In the genomic region with DNA sequence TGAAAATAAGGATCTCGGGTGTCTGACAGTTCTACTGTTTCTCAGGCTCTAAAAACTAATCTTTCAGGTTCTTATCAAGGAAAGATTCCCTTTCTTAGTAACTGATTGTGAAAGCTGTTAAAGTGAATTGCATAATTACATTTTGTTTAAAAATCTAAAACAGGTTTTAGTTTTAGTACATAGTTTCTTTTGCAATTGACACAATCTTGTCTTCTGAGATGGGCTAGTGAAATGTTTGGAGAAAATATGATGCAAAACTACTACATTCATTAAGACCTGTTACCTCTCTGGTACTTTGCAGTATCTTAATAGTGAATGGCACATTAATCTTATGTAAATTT, we compare ENCODE assay signal across 1 cellular context.
TF ChIP-seq lines count a peak whose summit lies in the region.

No MANE protein-coding gene starts in this region.

TF ChIP-seq in GM23338, 12 proteins besides CTCF, POLR2A, EP300 and RAD21 (continued from another document):
- TF ChIP-seq, protein P1, sequence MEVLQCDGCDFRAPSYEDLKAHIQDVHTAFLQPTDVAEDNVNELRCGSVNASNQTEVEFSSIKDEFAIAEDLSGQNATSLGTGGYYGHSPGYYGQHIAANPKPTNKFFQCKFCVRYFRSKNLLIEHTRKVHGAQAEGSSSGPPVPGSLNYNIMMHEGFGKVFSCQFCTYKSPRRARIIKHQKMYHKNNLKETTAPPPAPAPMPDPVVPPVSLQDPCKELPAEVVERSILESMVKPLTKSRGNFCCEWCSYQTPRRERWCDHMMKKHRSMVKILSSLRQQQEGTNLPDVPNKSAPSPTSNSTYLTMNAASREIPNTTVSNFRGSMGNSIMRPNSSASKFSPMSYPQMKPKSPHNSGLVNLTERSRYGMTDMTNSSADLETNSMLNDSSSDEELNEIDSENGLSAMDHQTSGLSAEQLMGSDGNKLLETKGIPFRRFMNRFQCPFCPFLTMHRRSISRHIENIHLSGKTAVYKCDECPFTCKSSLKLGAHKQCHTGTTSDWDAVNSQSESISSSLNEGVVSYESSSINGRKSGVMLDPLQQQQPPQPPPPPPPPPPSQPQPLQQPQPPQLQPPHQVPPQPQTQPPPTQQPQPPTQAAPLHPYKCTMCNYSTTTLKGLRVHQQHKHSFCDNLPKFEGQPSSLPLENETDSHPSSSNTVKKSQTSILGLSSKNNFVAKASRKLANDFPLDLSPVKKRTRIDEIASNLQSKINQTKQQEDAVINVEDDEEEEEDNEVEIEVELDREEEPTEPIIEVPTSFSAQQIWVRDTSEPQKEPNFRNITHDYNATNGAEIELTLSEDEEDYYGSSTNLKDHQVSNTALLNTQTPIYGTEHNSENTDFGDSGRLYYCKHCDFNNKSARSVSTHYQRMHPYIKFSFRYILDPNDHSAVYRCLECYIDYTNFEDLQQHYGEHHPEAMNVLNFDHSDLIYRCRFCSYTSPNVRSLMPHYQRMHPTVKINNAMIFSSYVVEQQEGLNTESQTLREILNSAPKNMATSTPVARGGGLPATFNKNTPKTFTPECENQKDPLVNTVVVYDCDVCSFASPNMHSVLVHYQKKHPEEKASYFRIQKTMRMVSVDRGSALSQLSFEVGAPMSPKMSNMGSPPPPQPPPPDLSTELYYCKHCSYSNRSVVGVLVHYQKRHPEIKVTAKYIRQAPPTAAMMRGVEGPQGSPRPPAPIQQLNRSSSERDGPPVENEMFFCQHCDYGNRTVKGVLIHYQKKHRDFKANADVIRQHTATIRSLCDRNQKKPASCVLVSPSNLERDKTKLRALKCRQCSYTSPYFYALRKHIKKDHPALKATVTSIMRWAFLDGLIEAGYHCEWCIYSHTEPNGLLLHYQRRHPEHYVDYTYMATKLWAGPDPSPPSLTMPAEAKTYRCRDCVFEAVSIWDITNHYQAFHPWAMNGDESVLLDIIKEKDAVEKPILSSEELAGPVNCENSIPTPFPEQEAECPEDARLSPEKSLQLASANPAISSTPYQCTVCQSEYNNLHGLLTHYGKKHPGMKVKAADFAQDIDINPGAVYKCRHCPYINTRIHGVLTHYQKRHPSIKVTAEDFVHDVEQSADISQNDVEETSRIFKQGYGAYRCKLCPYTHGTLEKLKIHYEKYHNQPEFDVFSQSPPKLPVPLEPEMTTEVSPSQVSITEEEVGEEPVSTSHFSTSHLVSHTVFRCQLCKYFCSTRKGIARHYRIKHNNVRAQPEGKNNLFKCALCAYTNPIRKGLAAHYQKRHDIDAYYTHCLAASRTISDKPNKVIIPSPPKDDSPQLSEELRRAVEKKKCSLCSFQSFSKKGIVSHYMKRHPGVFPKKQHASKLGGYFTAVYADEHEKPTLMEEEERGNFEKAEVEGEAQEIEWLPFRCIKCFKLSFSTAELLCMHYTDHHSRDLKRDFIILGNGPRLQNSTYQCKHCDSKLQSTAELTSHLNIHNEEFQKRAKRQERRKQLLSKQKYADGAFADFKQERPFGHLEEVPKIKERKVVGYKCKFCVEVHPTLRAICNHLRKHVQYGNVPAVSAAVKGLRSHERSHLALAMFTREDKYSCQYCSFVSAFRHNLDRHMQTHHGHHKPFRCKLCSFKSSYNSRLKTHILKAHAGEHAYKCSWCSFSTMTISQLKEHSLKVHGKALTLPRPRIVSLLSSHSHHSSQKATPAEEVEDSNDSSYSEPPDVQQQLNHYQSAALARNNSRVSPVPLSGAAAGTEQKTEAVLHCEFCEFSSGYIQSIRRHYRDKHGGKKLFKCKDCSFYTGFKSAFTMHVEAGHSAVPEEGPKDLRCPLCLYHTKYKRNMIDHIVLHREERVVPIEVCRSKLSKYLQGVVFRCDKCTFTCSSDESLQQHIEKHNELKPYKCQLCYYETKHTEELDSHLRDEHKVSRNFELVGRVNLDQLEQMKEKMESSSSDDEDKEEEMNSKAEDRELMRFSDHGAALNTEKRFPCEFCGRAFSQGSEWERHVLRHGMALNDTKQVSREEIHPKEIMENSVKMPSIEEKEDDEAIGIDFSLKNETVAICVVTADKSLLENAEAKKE (CRISPR knock-in tag; IDR thresholded peaks at IDR 0.05) = no peak
- TF ChIP-seq POLR2AphosphoS5 (IDR thresholded peaks at IDR 0.05; ENCODE audit: low read depth) (no peak), ZNF114 (CRISPR knock-in tag; IDR thresholded peaks at IDR 0.05) (no peak), EZH2phosphoT487 (IDR thresholded peaks at IDR 0.05; ENCODE audit: unreplicated experiment) (no peak)
